Comparison of ENCODE assay signal across 1 cellular context in the genomic region with DNA sequence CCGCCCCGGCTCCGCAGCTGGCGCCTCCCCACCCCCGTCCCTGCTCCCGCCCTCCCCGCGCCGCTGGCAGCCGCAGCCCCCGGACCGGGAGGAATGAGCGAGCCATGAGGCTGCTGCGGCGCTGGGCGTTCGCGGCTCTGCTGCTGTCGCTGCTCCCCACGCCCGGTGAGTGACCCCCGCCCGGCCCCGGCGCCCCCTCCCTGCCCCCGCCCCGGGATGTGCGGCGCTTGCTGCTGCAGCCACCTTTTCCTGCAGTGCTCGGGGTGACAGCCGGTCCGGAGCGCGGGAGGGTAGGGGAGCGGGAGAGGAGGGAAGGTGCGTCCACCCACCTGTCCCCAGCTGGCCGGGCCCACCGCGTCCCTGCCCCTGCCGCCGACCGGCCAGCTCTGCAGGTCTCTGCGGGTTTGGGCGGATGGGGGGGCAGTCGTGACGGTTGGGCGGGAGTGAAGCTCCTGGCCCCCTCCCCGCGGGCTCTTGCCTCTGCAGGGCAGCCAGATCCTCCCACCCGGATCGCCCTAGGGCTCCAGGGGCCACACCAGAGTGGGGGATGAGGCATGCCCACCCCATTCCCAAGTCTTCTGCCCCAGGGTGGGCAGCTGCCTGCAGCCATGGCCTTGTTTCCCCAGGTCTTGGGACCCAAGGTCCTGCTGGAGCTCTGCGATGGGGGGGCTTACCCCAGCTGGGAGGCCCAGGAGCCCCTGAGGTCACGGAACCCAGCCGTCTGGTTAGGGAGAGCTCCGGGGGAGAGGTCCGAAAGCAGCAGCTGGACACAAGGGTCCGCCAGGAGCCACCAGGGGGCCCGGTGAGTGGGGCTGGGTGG.
TF ChIP-seq lines count a peak whose summit lies in the region.

No MANE protein-coding gene starts in this region.

TF ChIP-seq in SK-N-SH treated with all-trans-retinoic acid at 6 μM for 48 hours, 23 proteins besides CTCF, POLR2A, EP300 and RAD21 (continued from another document):
- TF ChIP-seq, protein P1, sequence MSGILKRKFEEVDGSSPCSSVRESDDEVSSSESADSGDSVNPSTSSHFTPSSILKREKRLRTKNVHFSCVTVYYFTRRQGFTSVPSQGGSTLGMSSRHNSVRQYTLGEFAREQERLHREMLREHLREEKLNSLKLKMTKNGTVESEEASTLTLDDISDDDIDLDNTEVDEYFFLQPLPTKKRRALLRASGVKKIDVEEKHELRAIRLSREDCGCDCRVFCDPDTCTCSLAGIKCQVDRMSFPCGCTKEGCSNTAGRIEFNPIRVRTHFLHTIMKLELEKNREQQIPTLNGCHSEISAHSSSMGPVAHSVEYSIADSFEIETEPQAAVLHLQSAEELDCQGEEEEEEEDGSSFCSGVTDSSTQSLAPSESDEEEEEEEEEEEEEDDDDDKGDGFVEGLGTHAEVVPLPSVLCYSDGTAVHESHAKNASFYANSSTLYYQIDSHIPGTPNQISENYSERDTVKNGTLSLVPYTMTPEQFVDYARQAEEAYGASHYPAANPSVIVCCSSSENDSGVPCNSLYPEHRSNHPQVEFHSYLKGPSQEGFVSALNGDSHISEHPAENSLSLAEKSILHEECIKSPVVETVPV (CRISPR knock-in tag; IDR thresholded peaks at IDR 0.05): no peak
- TF ChIP-seq ESRRG (CRISPR knock-in tag; IDR thresholded peaks at IDR 0.05) (no peak), ZNF8 (CRISPR knock-in tag; IDR thresholded peaks at IDR 0.05) (no peak), TCF4 (CRISPR knock-in tag; IDR thresholded peaks at IDR 0.05; ENCODE audit: borderline replicate concordance) (no peak), CSDC2 (CRISPR knock-in tag; IDR thresholded peaks at IDR 0.05) (no peak), ISL1 (CRISPR knock-in tag; IDR thresholded peaks at IDR 0.05) (no peak)
